9 cellular contexts compared by ENCODE assay signal in genomic region chr22:36546092-36546804, GRCh38. TPM values are rescaled to one million over a fixed set of nuclear protein-coding genes. Genes with fewer than 3 reads are reported as not detected.
DNase-seq lines count a peak whose midpoint lies in the region; ATAC-seq, FAIRE-seq and TF ChIP-seq lines count a peak whose summit lies in the region.
"Had no signal": no experiment of that assay in that cellular context is flagged by ENCODE, and none has a peak within 500 bp of the region (broad histone marks: within the 10 kb centered on the region; RNA-seq: fewer than 3 reads in every experiment).

No MANE protein-coding gene starts in this region.

- H3K4me3 Mint-ChIP-seq in activated B cell treated with CpG ODN at 0.5 μM for 24 hours = no peak overlapping the region

- H3K27ac Mint-ChIP-seq in activated B cell treated with CpG ODN at 0.5 μM for 24 hours = no peak overlapping the region

- FAIRE-seq in pancreas (lab: Jason Lieb, UNC) = no peak

- no peaks in the 10 kb centered on the region for H3K36me3 ChIP-seq in pancreas

- POLR2A ChIA-PET in activated B cell treated with CpG ODN at 0.5 μM for 24 hours (lab: Charles Lee) = interaction anchor here (1.1 kb wide), 1 partner anchor 17 kb away, joined by 4 read pairs; the partner anchor contains the start of gene EIF3D

- no peak for TF ChIP-seq CTCF in activated B cell treated with CpG ODN at 0.5 μM for 24 hours (IDR thresholded peaks at IDR 0.05)
- peak; percentile 58 for TF ChIP-seq CTCF in fibroblast of pulmonary artery (IDR thresholded peaks at IDR 0.05; ENCODE audit: low read length, missing control alignments)
- TF ChIP-seq CTCF in pancreas (IDR thresholded peaks at IDR 0.05) = peak; percentile 8 to 42 (median 38)

- H3K27me3 Mint-ChIP-seq in activated B cell treated with CpG ODN at 0.5 μM for 24 hours = no peaks in the 10 kb centered on the region

- H3K9me3 ChIP-seq in pancreas = no peaks in the 10 kb centered on the region

- H3K27ac ChIP-seq in pancreas = no peak overlapping the region
- H3K27ac ChIP-seq: epithelial cell of prostate had no signal

- H3K4me3 ChIP-seq in fibroblast of pulmonary artery (replicated peaks; ENCODE audit: low read depth, low read length) (no peak overlapping the region), pancreas (no peak overlapping the region)

- ATAC-seq in Right ventricle myocardium inferior (peak; percentile 56), activated B cell treated with CpG ODN at 0.5 μM for 24 hours (ENCODE audit: low read depth) (peak; percentile 82), pancreas (peak; percentile 78 to 96 (median 90)), GM21515 (IDR thresholded peaks at IDR 0.05; ENCODE audit: unreplicated experiment) (no peak), HG02973 (IDR thresholded peaks at IDR 0.05; ENCODE audit: unreplicated experiment) (no peak)

- no peaks in the 10 kb centered on the region for H3K27me3 ChIP-seq in pancreas

- intact Hi-C loops in Right ventricle myocardium inferior (cut with DNase I) = loop anchor here (1.0 to 5.0 kb wide), 2 partner anchors 211 to 310 kb away; no protein-coding TSS in a partner anchor
- intact Hi-C loops in cardiac septum (cut with DNase I) = loop anchor here (2.0 to 10.0 kb wide), 2 partner anchors 229 to 309 kb away; partner anchors contain the start of gene IFT27
- intact Hi-C loops in activated B cell treated with CpG ODN at 0.5 μM for 24 hours (cut with micrococcal nuclease) = loop anchor here (1.0 to 10.0 kb wide), 7 partner anchors 231 to 715 kb away; partner anchors contain the start of gene IFT27
- intact Hi-C loops in pancreas (cut with DNase I) = loop anchor here in 2 of 3 donors (5.0 to 10.0 kb wide), 2 partner anchors 219 to 311 kb away; no protein-coding TSS in a partner anchor

- peaks cover 28% of the 10 kb centered on the region for H3K4me1 Mint-ChIP-seq in activated B cell treated with CpG ODN at 0.5 μM for 24 hours

- H3K36me3 Mint-ChIP-seq in activated B cell treated with CpG ODN at 0.5 μM for 24 hours (ENCODE audit: low read depth) = no peaks in the 10 kb centered on the region

- DNase-seq in Right ventricle myocardium inferior (ENCODE audit: missing footprints) = no peak
- DNase-seq in cardiac septum (ENCODE audit: low spot score) = no peak
- DNase-seq in NCI-H2029 treated with DMSO at 0.1 percent for 48 hours (lab: John Stamatoyannopoulos, UW) = peak; percentile 23
- no peak for DNase-seq in activated B cell treated with CpG ODN at 0.5 μM for 24 hours
- peak; percentile 69 for DNase-seq in fibroblast of pulmonary artery (ENCODE audit: low read depth)
- DNase-seq in pancreas = peak in 4 of 6 donors; percentile 31 to 53 (median 42)

- H3K4me1 ChIP-seq in pancreas = peaks cover 0 to 3% (median 0%) of the 10 kb centered on the region in 3 donors

- no peaks in the 10 kb centered on the region for H3K9me3 Mint-ChIP-seq in activated B cell treated with CpG ODN at 0.5 μM for 24 hours

- CTCF ChIA-PET in activated B cell treated with CpG ODN at 0.5 μM for 24 hours (lab: Charles Lee) = interaction anchor here (1.6 to 2.1 kb wide), 2 partner anchors 307 to 310 kb away, joined by 6 to 9 read pairs; no protein-coding TSS in a partner anchor

- WGBS in pancreas, 2 donors = 13 to 18% methylated on average over 23 of the region's 23 CpGs

RNA-seq across cellular contexts. Expression of gene EIF3D, which starts 17.3 kb away (rescaled TPM):
- total RNA-seq in Right ventricle myocardium inferior (67.1 TPM), cardiac septum (82.3 TPM), activated B cell treated with CpG ODN at 0.5 μM for 24 hours (285 and 301 TPM in 2 replicates), pancreas (100 to 1,000 TPM; 106 to 182 (median 134) TPM)
- polyA plus RNA-seq in pancreas = 100 to 1,000 TPM; 130 to 148 TPM

RNA-seq across cellular contexts. Expression of gene FOXRED2, which starts 39.4 kb away (rescaled TPM):
- total RNA-seq in Right ventricle myocardium inferior = 11.3 TPM
- 3.8 TPM for total RNA-seq in cardiac septum
- 3.9 and 6.5 TPM in 2 replicates for total RNA-seq in activated B cell treated with CpG ODN at 0.5 μM for 24 hours
- 1 to 10 TPM; 3.9 to 6.0 (median 5.3) TPM for total RNA-seq in pancreas
- 1 to 10 TPM; 2.0 to 3.5 TPM for polyA plus RNA-seq in pancreas

Comparison
In these comparisons a context has a peak if more than half of its experiments do, and no peak if none do; other contexts are left out.
1. ATAC-seq: peak in Right ventricle myocardium inferior (single experiment), activated B cell treated with CpG ODN at 0.5 μM for 24 hours (single experiment) and pancreas (4 of 4); none in GM21515 (single experiment) and HG02973 (single experiment).
2. DNase-seq: peak in NCI-H2029 treated with DMSO at 0.1 percent for 48 hours (single experiment), fibroblast of pulmonary artery (single experiment) and pancreas (4 of 6); none in Right ventricle myocardium inferior (single experiment), cardiac septum (single experiment) and activated B cell treated with CpG ODN at 0.5 μM for 24 hours (single experiment).